4 cellular contexts compared by ENCODE assay signal in the genomic region with DNA sequence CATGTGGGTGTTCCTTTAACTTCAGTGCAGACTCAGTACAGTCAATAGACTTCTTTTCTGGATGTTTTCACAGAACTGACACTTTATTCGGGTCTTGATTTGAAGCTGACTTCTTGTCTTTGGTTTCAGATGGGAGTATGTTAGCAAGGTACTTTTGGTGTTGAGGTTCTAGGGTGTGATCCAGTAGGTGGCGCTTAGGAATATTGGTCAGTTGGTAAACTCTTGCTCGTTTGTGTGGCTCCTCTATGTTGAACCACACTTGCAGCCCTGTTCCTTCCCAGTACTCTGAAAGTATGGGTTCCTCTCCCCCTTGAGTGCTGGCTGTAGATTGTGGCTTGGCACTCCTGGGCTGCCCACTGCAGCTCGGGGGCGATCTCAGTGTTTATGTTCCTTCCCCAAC. TPM values are rescaled to one million over a fixed set of nuclear protein-coding genes. Genes with fewer than 3 reads are reported as not detected.
"Had no signal": no experiment of that assay in that cellular context is flagged by ENCODE, and none has a peak within 500 bp of the region (broad histone marks: within the 10 kb centered on the region; RNA-seq: fewer than 3 reads in every experiment).

No MANE protein-coding gene starts in this region.

RNA-seq across cellular contexts. Expression of a gene that starts 48.1 kb away (rescaled TPM):
- total RNA-seq: GM23248, H9, HFFc6, IMR-90 had no signal
- polyA plus RNA-seq: GM23248, IMR-90 had no signal
